Comparison of ENCODE assay signal across 1 cellular context in genomic region chr16:88810166-88810867, GRCh38.
TF ChIP-seq lines count a peak whose summit lies in the region.

No MANE protein-coding gene starts in this region.

TF ChIP-seq in HEK293, 187 proteins besides CTCF, POLR2A, EP300 and RAD21 (continued from another document and continues in another):
- TF ChIP-seq, protein P1, sequence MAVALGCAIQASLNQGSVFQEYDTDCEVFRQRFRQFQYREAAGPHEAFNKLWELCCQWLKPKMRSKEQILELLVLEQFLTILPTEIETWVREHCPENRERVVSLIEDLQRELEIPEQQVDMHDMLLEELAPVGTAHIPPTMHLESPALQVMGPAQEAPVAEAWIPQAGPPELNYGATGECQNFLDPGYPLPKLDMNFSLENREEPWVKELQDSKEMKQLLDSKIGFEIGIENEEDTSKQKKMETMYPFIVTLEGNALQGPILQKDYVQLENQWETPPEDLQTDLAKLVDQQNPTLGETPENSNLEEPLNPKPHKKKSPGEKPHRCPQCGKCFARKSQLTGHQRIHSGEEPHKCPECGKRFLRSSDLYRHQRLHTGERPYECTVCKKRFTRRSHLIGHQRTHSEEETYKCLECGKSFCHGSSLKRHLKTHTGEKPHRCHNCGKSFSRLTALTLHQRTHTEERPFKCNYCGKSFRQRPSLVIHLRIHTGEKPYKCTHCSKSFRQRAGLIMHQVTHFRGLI (tag by site-specific recombination; IDR thresholded peaks at IDR 0.05): no peak
- TF ChIP-seq ZNF837 (tag by site-specific recombination; IDR thresholded peaks at IDR 0.05): no peak
- peak; percentile 12; the same call in 1 of the 2 replicates for TF ChIP-seq ZXDB (tag by site-specific recombination; IDR thresholded peaks at IDR 0.05)
- TF ChIP-seq, protein P2, sequence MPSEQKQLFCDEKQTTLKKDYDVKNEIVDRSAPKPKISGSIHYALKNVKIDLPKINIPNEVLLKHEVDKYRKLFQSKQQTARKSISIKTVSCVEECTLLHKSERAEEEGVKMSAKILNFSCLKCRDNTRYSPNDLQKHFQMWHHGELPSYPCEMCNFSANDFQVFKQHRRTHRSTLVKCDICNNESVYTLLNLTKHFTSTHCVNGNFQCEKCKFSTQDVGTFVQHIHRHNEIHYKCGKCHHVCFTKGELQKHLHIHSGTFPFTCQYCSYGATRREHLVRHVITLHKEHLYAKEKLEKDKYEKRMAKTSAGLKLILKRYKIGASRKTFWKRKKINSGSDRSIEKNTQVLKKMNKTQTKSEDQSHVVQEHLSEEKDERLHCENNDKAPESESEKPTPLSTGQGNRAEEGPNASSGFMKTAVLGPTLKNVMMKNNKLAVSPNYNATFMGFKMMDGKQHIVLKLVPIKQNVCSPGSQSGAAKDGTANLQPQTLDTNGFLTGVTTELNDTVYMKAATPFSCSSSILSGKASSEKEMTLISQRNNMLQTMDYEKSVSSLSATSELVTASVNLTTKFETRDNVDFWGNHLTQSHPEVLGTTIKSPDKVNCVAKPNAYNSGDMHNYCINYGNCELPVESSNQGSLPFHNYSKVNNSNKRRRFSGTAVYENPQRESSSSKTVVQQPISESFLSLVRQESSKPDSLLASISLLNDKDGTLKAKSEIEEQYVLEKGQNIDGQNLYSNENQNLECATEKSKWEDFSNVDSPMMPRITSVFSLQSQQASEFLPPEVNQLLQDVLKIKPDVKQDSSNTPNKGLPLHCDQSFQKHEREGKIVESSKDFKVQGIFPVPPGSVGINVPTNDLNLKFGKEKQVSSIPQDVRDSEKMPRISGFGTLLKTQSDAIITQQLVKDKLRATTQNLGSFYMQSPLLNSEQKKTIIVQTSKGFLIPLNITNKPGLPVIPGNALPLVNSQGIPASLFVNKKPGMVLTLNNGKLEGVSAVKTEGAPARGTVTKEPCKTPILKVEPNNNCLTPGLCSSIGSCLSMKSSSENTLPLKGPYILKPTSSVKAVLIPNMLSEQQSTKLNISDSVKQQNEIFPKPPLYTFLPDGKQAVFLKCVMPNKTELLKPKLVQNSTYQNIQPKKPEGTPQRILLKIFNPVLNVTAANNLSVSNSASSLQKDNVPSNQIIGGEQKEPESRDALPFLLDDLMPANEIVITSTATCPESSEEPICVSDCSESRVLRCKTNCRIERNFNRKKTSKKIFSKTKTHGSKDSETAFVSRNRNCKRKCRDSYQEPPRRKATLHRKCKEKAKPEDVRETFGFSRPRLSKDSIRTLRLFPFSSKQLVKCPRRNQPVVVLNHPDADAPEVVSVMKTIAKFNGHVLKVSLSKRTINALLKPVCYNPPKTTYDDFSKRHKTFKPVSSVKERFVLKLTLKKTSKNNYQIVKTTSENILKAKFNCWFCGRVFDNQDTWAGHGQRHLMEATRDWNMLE (tag by site-specific recombination; conservative IDR thresholded peaks at IDR 0.05; ENCODE audit: low read depth): no peak
- TF ChIP-seq ZNF596 (tag by site-specific recombination; IDR thresholded peaks at IDR 0.05): no peak
- TF ChIP-seq YY2 (tag by site-specific recombination; IDR thresholded peaks at IDR 0.05): no peak
- peak; percentile 45; the same call in 1 of the 2 replicates for TF ChIP-seq KLF8 (tag by site-specific recombination; IDR thresholded peaks at IDR 0.05)
- no peak for TF ChIP-seq ZNF114 (tag by site-specific recombination; IDR thresholded peaks at IDR 0.05)
- no peak for TF ChIP-seq ZNF112 (tag by site-specific recombination; IDR thresholded peaks at IDR 0.05)
- no peak for TF ChIP-seq EGR2 (tag by site-specific recombination; IDR thresholded peaks at IDR 0.05; ENCODE audit: low read depth)
- 0 out of 2 replicates have a peak, but pooled peaks have one; percentile 12 for TF ChIP-seq ZNF660 (tag by site-specific recombination; IDR thresholded peaks at IDR 0.05)
- TF ChIP-seq ZNF146 (tag by site-specific recombination; IDR thresholded peaks at IDR 0.05): peak; percentile 48
- TF ChIP-seq ZFP41 (tag by site-specific recombination; IDR thresholded peaks at IDR 0.05; ENCODE audit: borderline replicate concordance): no peak
- no peak for TF ChIP-seq GLI4 (tag by site-specific recombination; IDR thresholded peaks at IDR 0.05)
- TF ChIP-seq KLF9 (tag by site-specific recombination; IDR thresholded peaks at IDR 0.05; ENCODE audit: low read depth): no peak
- TF ChIP-seq ZNF639 (tag by site-specific recombination; IDR thresholded peaks at IDR 0.05): no peak
- TF ChIP-seq, protein P3, sequence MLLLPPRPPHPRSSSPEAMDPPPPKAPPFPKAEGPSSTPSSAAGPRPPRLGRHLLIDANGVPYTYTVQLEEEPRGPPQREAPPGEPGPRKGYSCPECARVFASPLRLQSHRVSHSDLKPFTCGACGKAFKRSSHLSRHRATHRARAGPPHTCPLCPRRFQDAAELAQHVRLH (tag by site-specific recombination; IDR thresholded peaks at IDR 0.05): peak; percentile 44; the same call in 1 of the 2 replicates
- peak; percentile 99 for TF ChIP-seq ZNF768 (tag by site-specific recombination; IDR thresholded peaks at IDR 0.05)
- no peak for TF ChIP-seq ZNF654 (tag by site-specific recombination; IDR thresholded peaks at IDR 0.05; ENCODE audit: low read depth)
- TF ChIP-seq, protein P4, sequence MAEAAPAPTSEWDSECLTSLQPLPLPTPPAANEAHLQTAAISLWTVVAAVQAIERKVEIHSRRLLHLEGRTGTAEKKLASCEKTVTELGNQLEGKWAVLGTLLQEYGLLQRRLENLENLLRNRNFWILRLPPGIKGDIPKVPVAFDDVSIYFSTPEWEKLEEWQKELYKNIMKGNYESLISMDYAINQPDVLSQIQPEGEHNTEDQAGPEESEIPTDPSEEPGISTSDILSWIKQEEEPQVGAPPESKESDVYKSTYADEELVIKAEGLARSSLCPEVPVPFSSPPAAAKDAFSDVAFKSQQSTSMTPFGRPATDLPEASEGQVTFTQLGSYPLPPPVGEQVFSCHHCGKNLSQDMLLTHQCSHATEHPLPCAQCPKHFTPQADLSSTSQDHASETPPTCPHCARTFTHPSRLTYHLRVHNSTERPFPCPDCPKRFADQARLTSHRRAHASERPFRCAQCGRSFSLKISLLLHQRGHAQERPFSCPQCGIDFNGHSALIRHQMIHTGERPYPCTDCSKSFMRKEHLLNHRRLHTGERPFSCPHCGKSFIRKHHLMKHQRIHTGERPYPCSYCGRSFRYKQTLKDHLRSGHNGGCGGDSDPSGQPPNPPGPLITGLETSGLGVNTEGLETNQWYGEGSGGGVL (tag by site-specific recombination; IDR thresholded peaks at IDR 0.05): 0 out of 2 replicates have a peak, but pooled peaks have one; percentile 16
- TF ChIP-seq ZBTB8A (tag by site-specific recombination; IDR thresholded peaks at IDR 0.05): no peak
- TF ChIP-seq ZNF544 (tag by site-specific recombination; IDR thresholded peaks at IDR 0.05): no peak
- no peak for TF ChIP-seq ZNF664 (tag by site-specific recombination; IDR thresholded peaks at IDR 0.05)
- TF ChIP-seq ZFP69B (tag by site-specific recombination; IDR thresholded peaks at IDR 0.05): 0 out of 2 replicates have a peak, but pooled peaks have one; percentile 30
- 0 out of 2 replicates have a peak, but pooled peaks have one; percentile 2 for TF ChIP-seq ZBTB17 (tag by site-specific recombination; IDR thresholded peaks at IDR 0.05)
- no peak for TF ChIP-seq ZNF670 (tag by site-specific recombination; IDR thresholded peaks at IDR 0.05; ENCODE audit: low read depth)
- TF ChIP-seq, protein P5, sequence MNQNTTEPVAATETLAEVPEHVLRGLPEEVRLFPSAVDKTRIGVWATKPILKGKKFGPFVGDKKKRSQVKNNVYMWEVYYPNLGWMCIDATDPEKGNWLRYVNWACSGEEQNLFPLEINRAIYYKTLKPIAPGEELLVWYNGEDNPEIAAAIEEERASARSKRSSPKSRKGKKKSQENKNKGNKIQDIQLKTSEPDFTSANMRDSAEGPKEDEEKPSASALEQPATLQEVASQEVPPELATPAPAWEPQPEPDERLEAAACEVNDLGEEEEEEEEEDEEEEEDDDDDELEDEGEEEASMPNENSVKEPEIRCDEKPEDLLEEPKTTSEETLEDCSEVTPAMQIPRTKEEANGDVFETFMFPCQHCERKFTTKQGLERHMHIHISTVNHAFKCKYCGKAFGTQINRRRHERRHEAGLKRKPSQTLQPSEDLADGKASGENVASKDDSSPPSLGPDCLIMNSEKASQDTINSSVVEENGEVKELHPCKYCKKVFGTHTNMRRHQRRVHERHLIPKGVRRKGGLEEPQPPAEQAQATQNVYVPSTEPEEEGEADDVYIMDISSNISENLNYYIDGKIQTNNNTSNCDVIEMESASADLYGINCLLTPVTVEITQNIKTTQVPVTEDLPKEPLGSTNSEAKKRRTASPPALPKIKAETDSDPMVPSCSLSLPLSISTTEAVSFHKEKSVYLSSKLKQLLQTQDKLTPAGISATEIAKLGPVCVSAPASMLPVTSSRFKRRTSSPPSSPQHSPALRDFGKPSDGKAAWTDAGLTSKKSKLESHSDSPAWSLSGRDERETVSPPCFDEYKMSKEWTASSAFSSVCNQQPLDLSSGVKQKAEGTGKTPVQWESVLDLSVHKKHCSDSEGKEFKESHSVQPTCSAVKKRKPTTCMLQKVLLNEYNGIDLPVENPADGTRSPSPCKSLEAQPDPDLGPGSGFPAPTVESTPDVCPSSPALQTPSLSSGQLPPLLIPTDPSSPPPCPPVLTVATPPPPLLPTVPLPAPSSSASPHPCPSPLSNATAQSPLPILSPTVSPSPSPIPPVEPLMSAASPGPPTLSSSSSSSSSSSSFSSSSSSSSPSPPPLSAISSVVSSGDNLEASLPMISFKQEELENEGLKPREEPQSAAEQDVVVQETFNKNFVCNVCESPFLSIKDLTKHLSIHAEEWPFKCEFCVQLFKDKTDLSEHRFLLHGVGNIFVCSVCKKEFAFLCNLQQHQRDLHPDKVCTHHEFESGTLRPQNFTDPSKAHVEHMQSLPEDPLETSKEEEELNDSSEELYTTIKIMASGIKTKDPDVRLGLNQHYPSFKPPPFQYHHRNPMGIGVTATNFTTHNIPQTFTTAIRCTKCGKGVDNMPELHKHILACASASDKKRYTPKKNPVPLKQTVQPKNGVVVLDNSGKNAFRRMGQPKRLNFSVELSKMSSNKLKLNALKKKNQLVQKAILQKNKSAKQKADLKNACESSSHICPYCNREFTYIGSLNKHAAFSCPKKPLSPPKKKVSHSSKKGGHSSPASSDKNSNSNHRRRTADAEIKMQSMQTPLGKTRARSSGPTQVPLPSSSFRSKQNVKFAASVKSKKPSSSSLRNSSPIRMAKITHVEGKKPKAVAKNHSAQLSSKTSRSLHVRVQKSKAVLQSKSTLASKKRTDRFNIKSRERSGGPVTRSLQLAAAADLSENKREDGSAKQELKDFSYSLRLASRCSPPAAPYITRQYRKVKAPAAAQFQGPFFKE (tag by site-specific recombination; IDR thresholded peaks at IDR 0.05; ENCODE audit: borderline replicate concordance): 0 out of 2 replicates have a peak, but pooled peaks have one; percentile 67
- no peak for TF ChIP-seq ZNF600 (tag by site-specific recombination; IDR thresholded peaks at IDR 0.05)
- TF ChIP-seq ZNF677 (tag by site-specific recombination; IDR thresholded peaks at IDR 0.05): no peak
- TF ChIP-seq ZNF223 (tag by site-specific recombination; IDR thresholded peaks at IDR 0.05): no peak
- 0 out of 2 replicates have a peak, but pooled peaks have one; percentile 22 for TF ChIP-seq WT1 (tag by site-specific recombination; IDR thresholded peaks at IDR 0.05)
- peak; percentile 72 for TF ChIP-seq ZBTB48 (tag by site-specific recombination; IDR thresholded peaks at IDR 0.05)
- no peak for TF ChIP-seq ZNF707 (tag by site-specific recombination; IDR thresholded peaks at IDR 0.05)
- no peak for TF ChIP-seq ZBTB21 (tag by site-specific recombination; IDR thresholded peaks at IDR 0.05)
- TF ChIP-seq ZEB2 (tag by site-specific recombination; IDR thresholded peaks at IDR 0.05): peak; percentile 80
- no peak; the same call in 1 of the 2 replicates for TF ChIP-seq BCL11B (tag by site-specific recombination; IDR thresholded peaks at IDR 0.05; ENCODE audit: low read depth)
- no peak for TF ChIP-seq ZNF362 (tag by site-specific recombination; IDR thresholded peaks at IDR 0.05)
- TF ChIP-seq ZNF48 (tag by site-specific recombination; IDR thresholded peaks at IDR 0.05): no peak
- no peak for TF ChIP-seq ZNF121 (tag by site-specific recombination; IDR thresholded peaks at IDR 0.05)
- no peak for TF ChIP-seq ZNF214 (tag by site-specific recombination; IDR thresholded peaks at IDR 0.05; ENCODE audit: borderline replicate concordance)
- TF ChIP-seq ZNF341 (tag by site-specific recombination; IDR thresholded peaks at IDR 0.05; ENCODE audit: low read depth): no peak
- TF ChIP-seq, protein P6, sequence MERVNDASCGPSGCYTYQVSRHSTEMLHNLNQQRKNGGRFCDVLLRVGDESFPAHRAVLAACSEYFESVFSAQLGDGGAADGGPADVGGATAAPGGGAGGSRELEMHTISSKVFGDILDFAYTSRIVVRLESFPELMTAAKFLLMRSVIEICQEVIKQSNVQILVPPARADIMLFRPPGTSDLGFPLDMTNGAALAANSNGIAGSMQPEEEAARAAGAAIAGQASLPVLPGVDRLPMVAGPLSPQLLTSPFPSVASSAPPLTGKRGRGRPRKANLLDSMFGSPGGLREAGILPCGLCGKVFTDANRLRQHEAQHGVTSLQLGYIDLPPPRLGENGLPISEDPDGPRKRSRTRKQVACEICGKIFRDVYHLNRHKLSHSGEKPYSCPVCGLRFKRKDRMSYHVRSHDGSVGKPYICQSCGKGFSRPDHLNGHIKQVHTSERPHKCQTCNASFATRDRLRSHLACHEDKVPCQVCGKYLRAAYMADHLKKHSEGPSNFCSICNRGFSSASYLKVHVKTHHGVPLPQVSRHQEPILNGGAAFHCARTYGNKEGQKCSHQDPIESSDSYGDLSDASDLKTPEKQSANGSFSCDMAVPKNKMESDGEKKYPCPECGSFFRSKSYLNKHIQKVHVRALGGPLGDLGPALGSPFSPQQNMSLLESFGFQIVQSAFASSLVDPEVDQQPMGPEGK (tag by site-specific recombination; IDR thresholded peaks at IDR 0.05): peak; percentile 61
- no peak for TF ChIP-seq KLF10 (tag by site-specific recombination; IDR thresholded peaks at IDR 0.05)
- TF ChIP-seq ZNF311 (tag by site-specific recombination; IDR thresholded peaks at IDR 0.05; ENCODE audit: borderline replicate concordance): no peak
- TF ChIP-seq ZNF555 (tag by site-specific recombination; conservative IDR thresholded peaks at IDR 0.05): no peak
- peak; percentile 74; the same call in 1 of the 2 replicates for TF ChIP-seq REPIN1 (tag by site-specific recombination; IDR thresholded peaks at IDR 0.05; ENCODE audit: low read depth)
